In genomic region chr7:100765250-100765649, GRCh38 we compare ENCODE assay signal across 17 cellular contexts. TPM values are rescaled to one million over a fixed set of nuclear protein-coding genes. Genes with fewer than 3 reads are reported as not detected.
A peak's percentile ranks its signal among the peaks of the same experiment; 100 is the strongest.
DNase-seq lines count a peak whose midpoint lies in the region; ATAC-seq and TF ChIP-seq lines count a peak whose summit lies in the region.
"Had no signal": no experiment of that assay in that cellular context is flagged by ENCODE, and none has a peak within 500 bp of the region (broad histone marks: within the 10 kb centered on the region; RNA-seq: fewer than 3 reads in every experiment).

No MANE protein-coding gene starts in this region.

- H2AK5ac ChIP-seq in trophoblast cell (ENCODE audit: low read length), result no peak overlapping the region

- H3K9me3 ChIP-seq in BLaER1 (no peaks in the 10 kb centered on the region), trophoblast cell (ENCODE audit: insufficient read depth, low read depth, low read length) (peaks cover 4% of the 10 kb centered on the region)
- H3K9me3 ChIP-seq: Caco-2 had no signal

- H2BK120ac ChIP-seq in trophoblast cell (ENCODE audit: insufficient read depth, low read length, poor library complexity), result no peak overlapping the region

- POLR2A ChIA-PET in RWPE1 (lab: Yijun Ruan, JAX; ENCODE audit: low non-redundant PET), result no interaction called here

- H3K9ac ChIP-seq in BLaER1 (0 out of 2 replicates have a peak overlapping the region, but pooled peaks have one; percentile 10), trophoblast cell (ENCODE audit: low read length) (no peak overlapping the region)

- DNase-seq in RWPE1 (ENCODE audit: low spot score) (no peak), trophoblast cell (peak; percentile 95 to 96), NCI-H2196 (lab: John Stamatoyannopoulos, UW; ENCODE audit: unreplicated experiment) (no peak)
- DNase-seq: Caco-2; CD8-positive, alpha-beta memory T cell; DND-41; GDM1 had no signal

- no peaks in the 10 kb centered on the region for H4K20me1 ChIP-seq in BLaER1

- no peak overlapping the region for H3K4ac ChIP-seq in trophoblast cell (ENCODE audit: low read depth, low read length)

- no peak overlapping the region for H4K91ac ChIP-seq in trophoblast cell (ENCODE audit: low read depth, low read length)

- TF ChIP-seq CTCF in RWPE1 (conservative IDR thresholded peaks at IDR 0.05; ENCODE audit: low read depth), result no peak

- no peak overlapping the region for H3K18ac ChIP-seq in trophoblast cell (ENCODE audit: low read length)

- no peak overlapping the region for H2AFZ ChIP-seq in trophoblast cell (ENCODE audit: insufficient read depth, low read length, poor library complexity)

- H3K23ac ChIP-seq in trophoblast cell (ENCODE audit: low read length), result no peak overlapping the region

- H3K79me1 ChIP-seq in trophoblast cell (ENCODE audit: low read length), result no peaks in the 10 kb centered on the region

- no peaks in the 10 kb centered on the region for H3K79me2 ChIP-seq in trophoblast cell (ENCODE audit: control insufficient read depth, insufficient read depth, low read length, poor library complexity)

- no peaks in the 10 kb centered on the region for H3K27me3 ChIP-seq in BLaER1
- H3K27me3 ChIP-seq in trophoblast cell (ENCODE audit: insufficient read depth, low read length), result no peaks in the 10 kb centered on the region

- H3K4me1 ChIP-seq in BLaER1 (peaks cover 20% of the 10 kb centered on the region), trophoblast cell (ENCODE audit: control insufficient read depth in 1 of 2, insufficient read depth in 2 of 2, low read length in 2 of 2) (no peaks in the 10 kb centered on the region)
- H3K4me1 ChIP-seq: Caco-2 had no signal

- H4K8ac ChIP-seq in trophoblast cell (ENCODE audit: low read depth, low read length), result no peak overlapping the region

- no peak overlapping the region for H3K4me2 ChIP-seq in BLaER1
- no peak overlapping the region for H3K4me2 ChIP-seq in trophoblast cell (ENCODE audit: low read length)

- peak; percentile 64 for ATAC-seq in esophagus mucosa
- ATAC-seq in HG03097 (IDR thresholded peaks at IDR 0.05; ENCODE audit: low FRiP score, unreplicated experiment), result no peak
- ATAC-seq in HG03045 (IDR thresholded peaks at IDR 0.05; ENCODE audit: unreplicated experiment), result no peak
- ATAC-seq in HG03439 (IDR thresholded peaks at IDR 0.05; ENCODE audit: unreplicated experiment), result no peak
- ATAC-seq: HCT116 had no signal

- H3K4me3 ChIP-seq in BLaER1 (no peak overlapping the region), trophoblast cell (ENCODE audit: low read depth, low read length) (no peak overlapping the region)

- H3K14ac ChIP-seq in trophoblast cell (ENCODE audit: low read length), result no peak overlapping the region

- H3K36me3 ChIP-seq in BLaER1 (no peaks in the 10 kb centered on the region), trophoblast cell (ENCODE audit: control insufficient read depth in 1 of 2, insufficient read depth in 2 of 2, low read length in 2 of 2) (no peaks in the 10 kb centered on the region)

- H2BK5ac ChIP-seq in trophoblast cell (ENCODE audit: low read depth, low read length, poor library complexity), result no peak overlapping the region

- H3K27ac ChIP-seq in BLaER1 (no peak overlapping the region), RWPE1 (peak overlapping the region; percentile 1; the same call in 1 of the 2 replicates), trophoblast cell (ENCODE audit: low read depth, low read length) (no peak overlapping the region)
- H3K27ac ChIP-seq: 22Rv1 had no signal

- no peak overlapping the region for H2BK12ac ChIP-seq in trophoblast cell (ENCODE audit: low read length)

- WGBS in trophoblast cell (ENCODE audit: extremely low coverage, insufficient coverage, insufficient read length), result no CpG with 5 or more reads among the region's 16 CpGs

- CTCF ChIA-PET in RWPE1 (lab: Yijun Ruan, JAX), result interaction anchor here (0.6 to 2.3 kb wide), 3 partner anchors 20 to 43 kb away, joined by 3 to 7 read pairs (median 3); no protein-coding TSS in a partner anchor

- no peak overlapping the region for H4K12ac ChIP-seq in trophoblast cell (ENCODE audit: low read depth, low read length)

RNA-seq across cellular contexts. Expression of gene ZAN, which starts 31.9 kb away (rescaled TPM):
- total RNA-seq in esophagus mucosa, result 0.04 TPM
- not detected in 2 replicates for polyA plus RNA-seq in trophoblast cell (2013)
- total RNA-seq: A673; Caco-2; CD8-positive, alpha-beta memory T cell; H4 had no signal
- polyA plus RNA-seq: BJ; CD8-positive, alpha-beta memory T cell had no signal

RNA-seq across cellular contexts. Expression of gene EPO, which starts 45.0 kb away (rescaled TPM):
- total RNA-seq in esophagus mucosa, result not detected
- polyA plus RNA-seq in trophoblast cell (2013), result 0.48 and 0.65 TPM in 2 replicates
- total RNA-seq: H4 had no signal
- polyA plus RNA-seq: BJ; CD8-positive, alpha-beta memory T cell had no signal

RNA-seq across cellular contexts. Expression of gene POP7, which starts 59.3 kb away (rescaled TPM):
- total RNA-seq in esophagus mucosa, result 33.4 TPM
- 78.2 and 84.1 TPM in 2 replicates for polyA plus RNA-seq in trophoblast cell (2013)

Comparison
In these comparisons a context has a peak if more than half of its experiments do, and no peak if none do; other contexts are left out.
1. DNase-seq: peak in trophoblast cell (2 of 2); none in RWPE1 (single experiment) and NCI-H2196 (single experiment).